ENCODE assay signal across 21 cellular contexts in genomic region chr2:129720761-129721160, GRCh38.
A peak's percentile ranks its signal among the peaks of the same experiment; 100 is the strongest.
DNase-seq lines count a peak whose midpoint lies in the region; ATAC-seq, FAIRE-seq and TF ChIP-seq lines count a peak whose summit lies in the region.
"Had no signal": no experiment of that assay in that cellular context is flagged by ENCODE, and none has a peak within 500 bp of the region (broad histone marks: within the 10 kb centered on the region; RNA-seq: fewer than 3 reads in every experiment).

No MANE protein-coding gene starts in this region.

- intact Hi-C loops in cardiac septum (cut with DNase I): no loop called here
- intact Hi-C loops in left ventricle myocardium inferior (cut with micrococcal nuclease): no loop called here
- intact Hi-C loops in posterior vena cava (cut with DNase I): no loop called here

- H3K36me3 ChIP-seq in left ventricle myocardium inferior: no peaks in the 10 kb centered on the region
- H3K36me3 ChIP-seq: BE2C, BLaER1 had no signal

- peak; percentile 58 for FAIRE-seq in urothelium cell line (lab: Jason Lieb, UNC)
- FAIRE-seq: A204.1, D721Med, G401.6, GM12891 had no signal

- no peak for TF ChIP-seq CTCF in left ventricle myocardium inferior (IDR thresholded peaks at IDR 0.05; ENCODE audit: borderline replicate concordance)

- no peaks in the 10 kb centered on the region for H3K9me3 ChIP-seq in left ventricle myocardium inferior (replicated peaks)
- H3K9me3 ChIP-seq: BE2C, BLaER1, Caco-2 had no signal

- H3K27me3 ChIP-seq in left ventricle myocardium inferior (ENCODE audit: low read depth): peaks cover 78% of the 10 kb centered on the region
- H3K27me3 ChIP-seq: BE2C, BLaER1 had no signal

- peak; percentile 22 for DNase-seq in cardiac septum (ENCODE audit: low spot score)
- DNase-seq in left ventricle myocardium inferior: no peak
- peak; percentile 60 for DNase-seq in posterior vena cava (ENCODE audit: low spot score)
- no peak for DNase-seq in urothelium cell line (ENCODE audit: low spot score)
- DNase-seq in CD1c-positive myeloid dendritic cell (ENCODE audit: extremely low spot score): no peak
- DNase-seq: 8988T; ACHN; BE2C; C1 segment of cervical spinal cord; Caco-2; Calu3; CD4-positive, alpha-beta T cell; CD8-positive, alpha-beta T cell; DMS79 treated with DMSO at 0.1 percent for 48 hours; GF-D8 had no signal

- no peak overlapping the region for H3K27ac ChIP-seq in left ventricle myocardium inferior (replicated peaks)
- H3K27ac ChIP-seq: BLaER1 had no signal

- no peak for ATAC-seq in HG03520 (IDR thresholded peaks at IDR 0.05; ENCODE audit: unreplicated experiment)
- ATAC-seq: CD8-positive, alpha-beta T cell had no signal

- no peaks in the 10 kb centered on the region for H3K4me1 ChIP-seq in left ventricle myocardium inferior
- H3K4me1 ChIP-seq: BE2C had no signal

- no peak overlapping the region for H3K4me3 ChIP-seq in left ventricle myocardium inferior
- H3K4me3 ChIP-seq: BLaER1 had no signal

Comparison
In these comparisons a context has a peak if more than half of its experiments do, and no peak if none do; other contexts are left out.
1. DNase-seq: peak in cardiac septum (single experiment) and posterior vena cava (single experiment); none in left ventricle myocardium inferior (single experiment), urothelium cell line (single experiment) and CD1c-positive myeloid dendritic cell (single experiment).